Comparison of ENCODE assay signal across 25 cellular contexts in genomic region chr4:100786481-100786880, GRCh38.
"Had no signal": no experiment of that assay in that cellular context is flagged by ENCODE, and none has a peak within 500 bp of the region (broad histone marks: within the 10 kb centered on the region; RNA-seq: fewer than 3 reads in every experiment).

No MANE protein-coding gene starts in this region.

- H3K4me3 Mint-ChIP-seq: activated CD8-positive, alpha-beta T cell treated with anti-CD3 and anti-CD28 coated beads for 36 hours; activated naive CD8-positive, alpha-beta T cell treated with anti-CD3 and anti-CD28 coated beads, Interleukin-2, amount 10 ng/mL, durations not matched to agents 7 days and 5 days; brain; IgD-negative memory B cell; T-helper 1 cell treated with Interleukin-12 subunit alpha and Interleukin-12 subunit beta and Interleukin-4 antibody, amounts not matched to agents 30 μg/mL and 1 μg/mL, for 36 hours had no signal

- H3K36me3 ChIP-seq: adrenal gland, Peyer's patch, SJCRH30 had no signal

- H3K4me1 ChIP-seq: adrenal gland, SJCRH30 had no signal

- H3K27me3 ChIP-seq: adrenal gland, Peyer's patch, SJCRH30 had no signal

- H3K36me3 Mint-ChIP-seq: activated naive CD8-positive, alpha-beta T cell treated with anti-CD3 and anti-CD28 coated beads, Interleukin-2, amount 10 ng/mL, durations not matched to agents 7 days and 5 days; brain; IgD-negative memory B cell had no signal

- H3K4me1 Mint-ChIP-seq: activated naive CD8-positive, alpha-beta T cell treated with anti-CD3 and anti-CD28 coated beads, Interleukin-2, amount 10 ng/mL, durations not matched to agents 7 days and 5 days; IgD-negative memory B cell had no signal

- H3K9me3 Mint-ChIP-seq: activated CD8-positive, alpha-beta T cell treated with anti-CD3 and anti-CD28 coated beads for 36 hours; activated naive CD8-positive, alpha-beta T cell treated with anti-CD3 and anti-CD28 coated beads, Interleukin-2, amount 10 ng/mL, durations not matched to agents 7 days and 5 days; IgD-negative memory B cell; T-helper 1 cell treated with Interleukin-12 subunit alpha and Interleukin-12 subunit beta and Interleukin-4 antibody, amounts not matched to agents 30 μg/mL and 1 μg/mL, for 36 hours had no signal

- ATAC-seq: activated CD4-positive, CD25-positive, alpha-beta regulatory T cell treated with anti-CD3 and anti-CD28 coated beads, Interleukin-2, amount 50 U/mL, for 24 hours; activated CD8-positive, alpha-beta T cell treated with anti-CD3 and anti-CD28 coated beads for 36 hours; SK-N-SH treated with all-trans-retinoic acid at 6 μM for 48 hours had no signal

- H3K27me3 Mint-ChIP-seq: activated naive CD8-positive, alpha-beta T cell treated with anti-CD3 and anti-CD28 coated beads, Interleukin-2, amount 10 ng/mL, durations not matched to agents 7 days and 5 days; brain had no signal

- H3K4me3 ChIP-seq: adrenal gland, Peyer's patch, SJCRH30 had no signal

- H3K27ac ChIP-seq: adrenal gland, Peyer's patch, RWPE1, SJCRH30 had no signal

- H3K9me3 ChIP-seq: adrenal gland, Peyer's patch, SJCRH30 had no signal

- H3K27ac Mint-ChIP-seq: activated CD8-positive, alpha-beta T cell treated with anti-CD3 and anti-CD28 coated beads for 36 hours; activated naive CD8-positive, alpha-beta T cell treated with anti-CD3 and anti-CD28 coated beads, Interleukin-2, amount 10 ng/mL, durations not matched to agents 7 days and 5 days; brain; IgD-negative memory B cell; T-helper 1 cell treated with Interleukin-12 subunit alpha and Interleukin-12 subunit beta and Interleukin-4 antibody, amounts not matched to agents 30 μg/mL and 1 μg/mL, for 36 hours had no signal

- DNase-seq: activated CD4-positive, alpha-beta T cell treated with anti-CD3 and anti-CD28 coated beads for 4 hours; activated CD8-positive, alpha-beta memory T cell treated with anti-CD3 and anti-CD28 coated beads, Interleukin-2, amount 50 U/mL, for 4 hours; activated CD8-positive, alpha-beta T cell treated with anti-CD3 and anti-CD28 coated beads for 36 hours; activated naive CD4-positive, alpha-beta T cell treated with anti-CD3 and anti-CD28 coated beads, Interleukin-2, amount 50 U/mL, for 16 hours; activated naive CD8-positive, alpha-beta T cell treated with anti-CD3 and anti-CD28 coated beads, Interleukin-2, amount 10 ng/mL, durations not matched to agents 7 days and 5 days; adrenal gland; aorta; KG1; NCI-H1092 treated with DMSO at 0.1 percent for 48 hours; NCI-H1417 treated with DMSO at 0.1 percent for 48 hours; NCI-H1694; NCI-H2029 treated with DMSO at 0.1 percent for 48 hours; NCI-H345; NCI-H510A; NCI-H526 treated with DMSO at 0.1 percent for 48 hours; Peyer's patch; Right ventricle myocardium superior; SJCRH30; SW 1271 had no signal
